In genomic region chr18:79401494-79402208, GRCh38 we compare ENCODE assay signal across 8 cellular contexts. TPM values are rescaled to one million over a fixed set of nuclear protein-coding genes. Genes with fewer than 3 reads are reported as not detected.
DNase-seq lines count a peak whose midpoint lies in the region; ATAC-seq, FAIRE-seq and TF ChIP-seq lines count a peak whose summit lies in the region.
"Had no signal": no experiment of that assay in that cellular context is flagged by ENCODE, and none has a peak within 500 bp of the region (broad histone marks: within the 10 kb centered on the region; RNA-seq: fewer than 3 reads in every experiment).

No MANE protein-coding gene starts in this region.

- H3K4me3 Mint-ChIP-seq in HFFc6: peak overlapping the region; percentile 58; the same call in 1 of the 2 replicates
- H3K4me3 Mint-ChIP-seq in activated T-helper 1 cell treated with anti-CD3 and anti-CD28 coated beads, Interleukin-12 subunit alpha, Interleukin-12 subunit beta, Interleukin-2, Interleukin-4 antibody, amounts not matched to agents 30 ng/mL and 10 ng/mL and 1 ng/mL, durations not matched to agents 14 hours and 24 hours and 36 hours: peak overlapping the region; percentile 84
- peak overlapping the region; percentile 93 to 94 for H3K4me3 Mint-ChIP-seq in stimulated activated naive CD8-positive, alpha-beta T cell treated with anti-CD3 and anti-CD28 coated beads, Interleukin-15, amount 100 ng/mL, for 72 hours

- no peaks in the 10 kb centered on the region; the same call in 1 of the 2 replicates for H3K36me3 Mint-ChIP-seq in HFFc6 (ENCODE audit: low read depth)
- peaks cover 37% of the 10 kb centered on the region for H3K36me3 Mint-ChIP-seq in activated T-helper 1 cell treated with anti-CD3 and anti-CD28 coated beads, Interleukin-12 subunit alpha, Interleukin-12 subunit beta, Interleukin-2, Interleukin-4 antibody, amounts not matched to agents 30 ng/mL and 10 ng/mL and 1 ng/mL, durations not matched to agents 14 hours and 24 hours and 36 hours (ENCODE audit: low read depth)

- intact Hi-C loops in activated T-helper 1 cell treated with anti-CD3 and anti-CD28 coated beads, Interleukin-12 subunit alpha, Interleukin-12 subunit beta, Interleukin-2, Interleukin-4 antibody, amounts not matched to agents 30 ng/mL and 10 ng/mL and 1 ng/mL, durations not matched to agents 14 hours and 24 hours and 36 hours (cut with micrococcal nuclease): loop anchor here (1.0 kb wide), 1 partner anchor 122 kb away; no protein-coding TSS in a partner anchor
- intact Hi-C loops in kidney (cut with DNase I): no loop called here

- FAIRE-seq in kidney (lab: Jason Lieb, UNC): no peak
- FAIRE-seq: RCC 7860 had no signal

- no peak overlapping the region for H3K9ac ChIP-seq in kidney (ENCODE audit: low read length in 2 of 2)

- no peaks in the 10 kb centered on the region for H3K36me3 ChIP-seq in kidney (ENCODE audit: control insufficient read depth in 1 of 2, insufficient read depth in 2 of 2, low read length in 2 of 2)

- H3K4me1 Mint-ChIP-seq in HFFc6 (ENCODE audit: low read depth): no peaks in the 10 kb centered on the region
- H3K4me1 Mint-ChIP-seq in activated T-helper 1 cell treated with anti-CD3 and anti-CD28 coated beads, Interleukin-12 subunit alpha, Interleukin-12 subunit beta, Interleukin-2, Interleukin-4 antibody, amounts not matched to agents 30 ng/mL and 10 ng/mL and 1 ng/mL, durations not matched to agents 14 hours and 24 hours and 36 hours (ENCODE audit: low read depth): peaks cover 69% of the 10 kb centered on the region
- peaks cover 80% of the 10 kb centered on the region for H3K4me1 Mint-ChIP-seq in stimulated activated naive CD8-positive, alpha-beta T cell treated with anti-CD3 and anti-CD28 coated beads, Interleukin-15, amount 100 ng/mL, for 72 hours

- H3K27me3 Mint-ChIP-seq in HFFc6 (ENCODE audit: insufficient read depth): no peaks in the 10 kb centered on the region; the same call in none of the 2 replicates
- no peaks in the 10 kb centered on the region for H3K27me3 Mint-ChIP-seq in activated T-helper 1 cell treated with anti-CD3 and anti-CD28 coated beads, Interleukin-12 subunit alpha, Interleukin-12 subunit beta, Interleukin-2, Interleukin-4 antibody, amounts not matched to agents 30 ng/mL and 10 ng/mL and 1 ng/mL, durations not matched to agents 14 hours and 24 hours and 36 hours (ENCODE audit: insufficient read depth)
- H3K27me3 Mint-ChIP-seq in stimulated activated naive CD8-positive, alpha-beta T cell treated with anti-CD3 and anti-CD28 coated beads, Interleukin-15, amount 100 ng/mL, for 72 hours: no peaks in the 10 kb centered on the region

- peak overlapping the region in 1 of 2 donors; percentile 16 for H3K27ac ChIP-seq in kidney (ENCODE audit: low read depth in 2 of 2, low read length in 2 of 2)

- H3K4me3 ChIP-seq in kidney (ENCODE audit: low read length in 2 of 2): no peak overlapping the region

- H3K27ac Mint-ChIP-seq in HFFc6: no peak overlapping the region
- peak overlapping the region; percentile 96 for H3K27ac Mint-ChIP-seq in activated T-helper 1 cell treated with anti-CD3 and anti-CD28 coated beads, Interleukin-12 subunit alpha, Interleukin-12 subunit beta, Interleukin-2, Interleukin-4 antibody, amounts not matched to agents 30 ng/mL and 10 ng/mL and 1 ng/mL, durations not matched to agents 14 hours and 24 hours and 36 hours
- peak overlapping the region; percentile 70 to 98 for H3K27ac Mint-ChIP-seq in stimulated activated naive CD8-positive, alpha-beta T cell treated with anti-CD3 and anti-CD28 coated beads, Interleukin-15, amount 100 ng/mL, for 72 hours

- H3K4me1 ChIP-seq in kidney (ENCODE audit: control insufficient read depth in 1 of 2, insufficient read depth in 1 of 2, low read depth in 1 of 2, low read length in 2 of 2): peaks cover 0 to 4% of the 10 kb centered on the region in 2 donors

- H3K9me3 ChIP-seq in kidney (ENCODE audit: control insufficient read depth in 1 of 2, low read length in 2 of 2): no peaks in the 10 kb centered on the region

- no peaks in the 10 kb centered on the region for H3K9me3 Mint-ChIP-seq in HFFc6
- H3K9me3 Mint-ChIP-seq in activated T-helper 1 cell treated with anti-CD3 and anti-CD28 coated beads, Interleukin-12 subunit alpha, Interleukin-12 subunit beta, Interleukin-2, Interleukin-4 antibody, amounts not matched to agents 30 ng/mL and 10 ng/mL and 1 ng/mL, durations not matched to agents 14 hours and 24 hours and 36 hours: no peaks in the 10 kb centered on the region
- no peaks in the 10 kb centered on the region for H3K9me3 Mint-ChIP-seq in stimulated activated naive CD8-positive, alpha-beta T cell treated with anti-CD3 and anti-CD28 coated beads, Interleukin-15, amount 100 ng/mL, for 72 hours

- ATAC-seq in stimulated activated naive CD8-positive, alpha-beta T cell treated with anti-CD3 and anti-CD28 coated beads, Interleukin-15, amount 100 ng/mL, for 72 hours: no peak
- no peak for ATAC-seq in GM21447 (IDR thresholded peaks at IDR 0.05; ENCODE audit: unreplicated experiment)

- TF ChIP-seq CTCF in HFFc6 (IDR thresholded peaks at IDR 0.05): no peak
- no peak for TF ChIP-seq CTCF in kidney (IDR thresholded peaks at IDR 0.05; ENCODE audit: borderline replicate concordance, extremely low read depth, insufficient read depth)

- DNase-seq in HFFc6: no peak
- no peak for DNase-seq in activated T-helper 1 cell treated with anti-CD3 and anti-CD28 coated beads, Interleukin-12 subunit alpha, Interleukin-12 subunit beta, Interleukin-2, Interleukin-4 antibody, amounts not matched to agents 30 ng/mL and 10 ng/mL and 1 ng/mL, durations not matched to agents 14 hours and 24 hours and 36 hours (ENCODE audit: low spot score)
- DNase-seq in kidney: peak; percentile 76
- DNase-seq in stimulated activated naive CD8-positive, alpha-beta T cell treated with anti-CD3 and anti-CD28 coated beads, Interleukin-15, amount 100 ng/mL, for 72 hours: no peak
- DNase-seq in nucleus accumbens (lab: John Stamatoyannopoulos, UW): no peak
- no peak for DNase-seq in NCI-H446 (lab: John Stamatoyannopoulos, UW)

RNA-seq across cellular contexts. Expression of gene NFATC1, which starts 5.9 kb away (rescaled TPM):
- total RNA-seq in HFFc6 (2021; fragmentation: NEBNext Ultra II Directional; extraction: Animal tissue kit (Norgen Biotek cat#: 25700)): 1 to 10 TPM in 2 of 6 experiments, under 1 TPM in 4; 0.57 to 2.0 (median 0.89) TPM
- 102 and 103 TPM in 2 replicates for total RNA-seq in activated T-helper 1 cell treated with anti-CD3 and anti-CD28 coated beads, Interleukin-12 subunit alpha, Interleukin-12 subunit beta, Interleukin-2, Interleukin-4 antibody, amounts not matched to agents 30 ng/mL and 10 ng/mL and 1 ng/mL, durations not matched to agents 14 hours and 24 hours and 36 hours
- 17.2 TPM for total RNA-seq in kidney
- 4.3 TPM for polyA plus RNA-seq in kidney (ENCODE audit: insufficient read depth, low read depth, low replicate concordance)
